ENCODE assay signal across 15 cellular contexts in genomic region chr5:153902026-153902425, GRCh38.
"Had no signal": no experiment of that assay in that cellular context is flagged by ENCODE, and none has a peak within 500 bp of the region (broad histone marks: within the 10 kb centered on the region; RNA-seq: fewer than 3 reads in every experiment).

No MANE protein-coding gene starts in this region.

- H3K27ac Mint-ChIP-seq: activated naive CD4-positive, alpha-beta T cell treated with anti-CD3 and anti-CD28 coated beads, Interleukin-2, amount 50 U/mL, for 72 hours; activated T-cell treated with anti-CD3 and anti-CD28 coated beads, Interleukin-2, amount 50 U/mL, for 72 hours; naive thymus-derived CD4-positive, alpha-beta T cell; stimulated activated naive B cell treated with anti-CD40 and anti-IgM and Interleukin-4, amounts not matched to agents 10 μg/mL and 1 μg/mL and 100 μg/mL, for 72 hours; WTC11 had no signal

- DNase-seq: activated CD4-positive, alpha-beta T cell treated with anti-CD3 and anti-CD28 coated beads for 48 hours; activated CD8-positive, alpha-beta memory T cell treated with anti-CD3 and anti-CD28 coated beads, Interleukin-2, amount 50 U/mL, for 48 hours; activated gamma-delta T cell; activated T-cell treated with anti-CD3 and anti-CD28 coated beads, Interleukin-2, amount 50 U/mL, for 72 hours; head of caudate nucleus; naive thymus-derived CD4-positive, alpha-beta T cell; retina; stimulated activated CD4-positive, alpha-beta T cell treated with anti-CD3 and anti-CD28 coated beads, Interleukin-15, amount 100 ng/mL, for 24 hours; stimulated activated CD4-positive, alpha-beta T cell treated with anti-CD3 and anti-CD28 coated beads, Interleukin-4, amount 100 ng/mL, for 1 hour; stimulated activated naive B cell treated with anti-CD40 and anti-IgM and Interleukin-4, amounts not matched to agents 10 μg/mL and 1 μg/mL and 100 μg/mL, for 72 hours had no signal

- H3K4me1 Mint-ChIP-seq: naive thymus-derived CD4-positive, alpha-beta T cell; stimulated activated naive B cell treated with anti-CD40 and anti-IgM and Interleukin-4, amounts not matched to agents 10 μg/mL and 1 μg/mL and 100 μg/mL, for 72 hours; WTC11 had no signal

- H3K27ac ChIP-seq: foreskin keratinocyte, vagina had no signal

- H3K4me3 ChIP-seq: tibial nerve, vagina had no signal

- H3K4me1 ChIP-seq: vagina had no signal

- H3K36me3 ChIP-seq: tibial nerve, vagina had no signal

- H3K9me3 ChIP-seq: tibial nerve, vagina had no signal

- H3K9me3 Mint-ChIP-seq: activated naive CD4-positive, alpha-beta T cell treated with anti-CD3 and anti-CD28 coated beads, Interleukin-2, amount 50 U/mL, for 72 hours; activated T-cell treated with anti-CD3 and anti-CD28 coated beads, Interleukin-2, amount 50 U/mL, for 72 hours; WTC11 had no signal

- H3K27me3 ChIP-seq: foreskin keratinocyte, tibial nerve, vagina had no signal

- ATAC-seq: activated naive CD4-positive, alpha-beta T cell treated with anti-CD3 and anti-CD28 coated beads, Interleukin-2, amount 50 U/mL, for 72 hours; activated T-cell treated with anti-CD3 and anti-CD28 coated beads, Interleukin-2, amount 50 U/mL, for 72 hours; naive thymus-derived CD4-positive, alpha-beta T cell; stimulated activated naive B cell treated with anti-CD40 and anti-IgM and Interleukin-4, amounts not matched to agents 10 μg/mL and 1 μg/mL and 100 μg/mL, for 72 hours; WTC11 had no signal

- H3K36me3 Mint-ChIP-seq: activated naive CD4-positive, alpha-beta T cell treated with anti-CD3 and anti-CD28 coated beads, Interleukin-2, amount 50 U/mL, for 72 hours; naive thymus-derived CD4-positive, alpha-beta T cell; stimulated activated naive B cell treated with anti-CD40 and anti-IgM and Interleukin-4, amounts not matched to agents 10 μg/mL and 1 μg/mL and 100 μg/mL, for 72 hours; WTC11 had no signal

- H3K4me3 Mint-ChIP-seq: activated T-cell treated with anti-CD3 and anti-CD28 coated beads, Interleukin-2, amount 50 U/mL, for 72 hours; naive thymus-derived CD4-positive, alpha-beta T cell; stimulated activated naive B cell treated with anti-CD40 and anti-IgM and Interleukin-4, amounts not matched to agents 10 μg/mL and 1 μg/mL and 100 μg/mL, for 72 hours; WTC11 had no signal
